In the genomic region with DNA sequence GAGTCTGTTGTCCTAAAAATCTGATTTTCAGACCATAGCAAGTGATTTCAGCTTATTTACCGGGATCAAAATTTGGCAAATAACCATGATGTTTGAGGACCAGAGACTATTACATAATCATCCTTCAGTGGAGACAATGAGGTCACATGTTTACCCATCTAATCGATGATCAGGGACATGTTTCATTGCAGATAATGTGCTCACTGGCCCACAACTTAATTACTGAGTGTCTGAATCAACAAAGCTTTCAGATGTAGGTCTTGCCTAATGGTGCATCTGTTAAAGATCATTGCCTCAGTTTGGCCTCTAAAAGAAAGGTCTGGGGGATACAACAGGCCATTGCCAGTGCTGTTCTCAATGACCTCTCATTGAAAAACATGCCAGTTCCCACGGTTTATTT, we compare ENCODE assay signal across 28 cellular contexts. TPM values are rescaled to one million over a fixed set of nuclear protein-coding genes. Genes with fewer than 3 reads are reported as not detected.
"Had no signal": no experiment of that assay in that cellular context is flagged by ENCODE, and none has a peak within 500 bp of the region (broad histone marks: within the 10 kb centered on the region; RNA-seq: fewer than 3 reads in every experiment).

No MANE protein-coding gene starts in this region.

- DNase-seq: activated CD4-positive, alpha-beta memory T cell treated with anti-CD3 and anti-CD28 coated beads for 36 hours; activated CD4-positive, alpha-beta T cell treated with anti-CD3 and anti-CD28 coated beads for 4 hours; activated CD4-positive, CD25-positive, alpha-beta regulatory T cell; activated naive CD4-positive, alpha-beta T cell treated with Interleukin-2 at 50 U/mL for 16 hours; activated naive CD8-positive, alpha-beta T cell treated with anti-CD3 and anti-CD28 coated beads for 36 hours; activated T-cell treated with anti-CD3 and anti-CD28 coated beads, Interleukin-2, amount 50 U/mL, for 48 hours; colonic mucosa; dorsolateral prefrontal cortex; effector memory CD8-positive, alpha-beta T cell; heart right ventricle; left colon; lower lobe of right lung; naive B cell; right cardiac atrium; stimulated activated CD4-positive, alpha-beta T cell treated with anti-CD3 and anti-CD28 coated beads, Interleukin-2, amount 100 ng/mL, for 24 hours; stimulated activated naive CD8-positive, alpha-beta T cell treated with anti-CD3 and anti-CD28 coated beads, Interleukin-15, amount 100 ng/mL, for 72 hours; T-helper 17 cell; tibial artery had no signal

- FAIRE-seq: keratinocyte had no signal

- H3K9me3 ChIP-seq: breast epithelium, colonic mucosa, esophagus muscularis mucosa, heart right ventricle, lower lobe of right lung, prostate gland, tibial artery had no signal

- H3K4me1 ChIP-seq: breast epithelium, colonic mucosa, esophagus muscularis mucosa, heart right ventricle, lower lobe of right lung, prostate gland, tibial artery had no signal

- H3K4me3 ChIP-seq: breast epithelium, colonic mucosa, dorsolateral prefrontal cortex, esophagus muscularis mucosa, heart right ventricle, lower lobe of right lung, prostate gland, skin epidermis, tibial artery had no signal

- H3K36me3 ChIP-seq: breast epithelium, colonic mucosa, lower lobe of right lung, prostate gland, tibial artery had no signal

- ATAC-seq: effector memory CD8-positive, alpha-beta T cell; heart right ventricle; left colon; lower lobe of right lung; right cardiac atrium; stimulated activated effector memory CD8-positive, alpha-beta T cell treated with anti-CD3 and anti-CD28 coated beads, Interleukin-12 subunit alpha, Interleukin-12 subunit beta, amount 100 ng/mL, for 72 hours; stimulated activated naive CD8-positive, alpha-beta T cell treated with anti-CD3 and anti-CD28 coated beads, Interleukin-15, amount 100 ng/mL, for 72 hours; T-helper 17 cell had no signal

- H3K27ac ChIP-seq: breast epithelium, colonic mucosa, dorsolateral prefrontal cortex, esophagus muscularis mucosa, heart right ventricle, lower lobe of right lung, prostate gland, skin epidermis, tibial artery had no signal

- H3K27me3 ChIP-seq: colonic mucosa, esophagus muscularis mucosa, heart right ventricle, tibial artery had no signal

RNA-seq across cellular contexts. Expression of a gene that starts 42.8 kb away (rescaled TPM):
- total RNA-seq: lower lobe of right lung, neural crest cell, omental fat pad, urinary bladder had no signal
- polyA plus RNA-seq: keratinocyte had no signal

RNA-seq across cellular contexts. Expression of a gene that starts 56.9 kb away (rescaled TPM):
- total RNA-seq: activated CD4-positive, alpha-beta memory T cell treated with anti-CD3 and anti-CD28 coated beads for 36 hours; activated naive CD8-positive, alpha-beta T cell treated with anti-CD3 and anti-CD28 coated beads for 36 hours; lower lobe of right lung; mesenteric fat pad; omental fat pad; T-helper 17 cell had no signal
- polyA plus RNA-seq: keratinocyte had no signal
